In the genomic region with DNA sequence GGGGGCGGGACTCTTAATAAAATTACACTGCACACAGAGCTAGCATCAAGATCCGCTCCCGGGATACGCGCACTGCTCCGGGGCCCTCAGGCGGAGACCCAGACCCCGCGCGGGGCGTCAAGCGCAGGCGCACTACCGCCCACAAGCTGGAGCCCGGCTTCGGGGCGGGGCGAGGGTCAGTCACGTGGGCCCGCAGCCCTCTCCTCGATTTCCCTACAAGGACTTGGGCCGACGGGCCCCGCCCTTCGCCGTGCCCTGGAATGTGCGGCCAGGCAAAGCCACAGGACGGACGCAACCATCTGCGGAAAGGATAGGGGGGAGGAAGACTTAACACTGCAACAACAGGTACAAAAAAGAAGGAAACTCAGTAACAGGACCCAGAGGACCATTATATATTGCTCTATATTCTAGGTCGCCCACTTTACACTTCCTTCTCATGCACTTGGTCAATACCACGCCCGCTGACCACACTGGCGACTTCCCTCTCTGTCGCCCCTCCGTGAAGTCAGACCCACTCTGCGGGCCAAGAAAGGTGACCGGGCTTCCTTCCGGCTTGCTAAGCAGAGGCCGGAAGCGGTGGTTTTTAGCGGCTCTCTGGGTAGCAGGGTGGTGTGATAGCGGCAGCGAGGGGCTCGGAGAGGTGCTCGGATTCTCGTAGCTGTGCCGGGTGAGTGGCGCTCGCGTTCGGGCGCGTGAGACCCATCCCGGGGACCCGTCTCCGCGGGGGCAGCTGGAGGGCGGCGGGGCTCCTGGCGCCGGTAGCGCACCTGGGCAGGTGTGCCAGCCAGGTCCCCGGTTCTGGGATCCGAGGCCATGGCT, we compare ENCODE assay signal across 8 cellular contexts. TPM values are rescaled to one million over a fixed set of nuclear protein-coding genes. Genes with fewer than 3 reads are reported as not detected.
DNase-seq lines count a peak whose midpoint lies in the region; ATAC-seq and TF ChIP-seq lines count a peak whose summit lies in the region.

A gene (plus strand): TSS at position 559 of the 819 bp plus-strand sequence. CDS start 5,447 bp downstream, outside the sequence.

- TF ChIP-seq CTCF in SK-N-SH (IDR thresholded peaks at IDR 0.05), result no peak
- peak in 1 of 4 experiments; percentile 15 for TF ChIP-seq CTCF in gastroesophageal sphincter (IDR thresholded peaks at IDR 0.05)

- H3K4me3 ChIP-seq in SK-N-SH (ENCODE audit: low read depth in 2 of 2, low read length in 1 of 2) (peak within 1 kb of the TSS; percentile 96 to 100), gastroesophageal sphincter (peak within 1 kb of the TSS; percentile 93 to 97)

- H3K27ac ChIP-seq in SK-N-SH (ENCODE audit: low read depth in 2 of 2, low read length in 1 of 2) (peak within 1 kb of the TSS; percentile 94 to 98), gastroesophageal sphincter (peak within 1 kb of the TSS; percentile 96 to 100 (median 100))

- peak; percentile 82 for ATAC-seq in HG02571 (IDR thresholded peaks at IDR 0.05; ENCODE audit: unreplicated experiment)
- ATAC-seq in gastroesophageal sphincter, result peak; percentile 91

- no peaks in the 10 kb centered on the region for H3K27me3 ChIP-seq in SK-N-SH (ENCODE audit: insufficient read depth)
- no peaks in the 10 kb centered on the region for H3K27me3 ChIP-seq in gastroesophageal sphincter

- peaks cover 49% of the 10 kb centered on the region for H3F3A ChIP-seq in SK-N-SH (replicated peaks; ENCODE audit: insufficient read depth)

- H3K4me2 ChIP-seq in SK-N-SH, result peak within 1 kb of the TSS; percentile 83

- TF ChIP-seq RAD21 in SK-N-SH (IDR thresholded peaks at IDR 0.05; ENCODE audit: low read length), result no peak

- H3K36me3 ChIP-seq in SK-N-SH (replicated peaks in 1 of 2; ENCODE audit: control insufficient read depth in 1 of 2, insufficient read depth in 2 of 2, low read length in 1 of 2), result peaks cover 7 to 14% of the 10 kb centered on the region in 2 experiments
- peaks cover 0 to 8% of the 10 kb centered on the region in 2 donors for H3K36me3 ChIP-seq in gastroesophageal sphincter

- DNase-seq in GM04504 (ENCODE audit: low read depth) (peak; percentile 94), NCI-H1048 (lab: John Stamatoyannopoulos, UW) (peak; percentile 96), SK-N-SH (peak; percentile 96), non-pigmented ciliary epithelial cell (ENCODE audit: low read depth) (peak; percentile 95), superior temporal gyrus (ENCODE audit: extremely low spot score) (peak; percentile 91)
- peak; percentile 95 for DNase-seq in activated naive CD4-positive, alpha-beta T cell treated with anti-CD3 and anti-CD28 coated beads, Interleukin-2, amount 50 U/mL, for 16 hours

- POLR2A ChIA-PET in SK-N-SH (lab: Yijun Ruan, JAX), result interaction anchor here (0.7 to 0.8 kb wide), 3 partner anchors 8 to 27 kb away, joined by 3 to 4 read pairs (median 3); a partner anchor contains a TSS

- TF ChIP-seq POLR2A in gastroesophageal sphincter (IDR thresholded peaks at IDR 0.05), result peak; percentile 90 to 93

- CTCF ChIA-PET in SK-N-SH (lab: Yijun Ruan, JAX), result interaction anchor here (1.0 to 3.4 kb wide), 13 partner anchors 14 to 470 kb away, joined by 3 to 38 read pairs (median 7); a partner anchor contains a TSS

- H3K9ac ChIP-seq in SK-N-SH, result peak within 1 kb of the TSS; percentile 97

- H3K4me1 ChIP-seq in SK-N-SH (ENCODE audit: control insufficient read depth in 1 of 2, insufficient read depth in 2 of 2, low read depth in 1 of 2, low read length in 1 of 2), result peaks cover 10 to 21% of the 10 kb centered on the region in 2 experiments; a peak in 3 of 4 replicates
- H3K4me1 ChIP-seq in gastroesophageal sphincter, result peaks cover 5 to 70% (median 8%) of the 10 kb centered on the region in 3 donors

- H3K79me2 ChIP-seq in SK-N-SH (ENCODE audit: insufficient read depth), result peaks cover 59% of the 10 kb centered on the region

- no peaks in the 10 kb centered on the region for H3K9me2 ChIP-seq in SK-N-SH

- peaks cover 16% of the 10 kb centered on the region for H4K20me1 ChIP-seq in SK-N-SH (ENCODE audit: insufficient read depth)

- peak within 1 kb of the TSS; percentile 86 for H2AFZ ChIP-seq in SK-N-SH (ENCODE audit: low read depth)

- H3K9me3 ChIP-seq in SK-N-SH (no peaks in the 10 kb centered on the region), gastroesophageal sphincter (no peaks in the 10 kb centered on the region)

- TF ChIP-seq EP300 in SK-N-SH (IDR thresholded peaks at IDR 0.05; ENCODE audit: borderline replicate concordance in 1 of 2, low read depth in 1 of 2, low read length in 1 of 2) (peak in 1 of 2 experiments; percentile 67; a peak in 1 of 4 replicates), gastroesophageal sphincter (IDR thresholded peaks at IDR 0.05) (no peak)

- WGBS in SK-N-SH (ENCODE audit: low lambda C conversion rate), result under 1% methylated on average over 44 of the region's 65 CpGs
- 0% methylated on average over 11 of the region's 65 CpGs; no CpG with 5 or more reads in 1 of the 2 donors for WGBS in gastroesophageal sphincter (ENCODE audit: low coverage in 1 of 2), 2 donors

TF ChIP-seq in SK-N-SH, 30 proteins besides CTCF, POLR2A, EP300 and RAD21 (continues in another document):
- TF ChIP-seq TEAD4 (IDR thresholded peaks at IDR 0.05; ENCODE audit: borderline replicate concordance, insufficient read depth) (peak; percentile 65; the same call in 1 of the 2 replicates), GATA2 (CRISPR knock-in tag; IDR thresholded peaks at IDR 0.05) (no peak), SIN3A (IDR thresholded peaks at IDR 0.05; ENCODE audit: borderline replicate concordance, low read depth, low read length) (peak; percentile 80; the same call in 1 of the 2 replicates), RXRA (IDR thresholded peaks at IDR 0.05; ENCODE audit: borderline replicate concordance, low read depth) (no peak; the same call in 1 of the 2 replicates), FOXM1 (IDR thresholded peaks at IDR 0.05; ENCODE audit: low read depth) (no peak), MXI1 (IDR thresholded peaks at IDR 0.05; ENCODE audit: low read depth, low read length) (peak; percentile 16; the same call in 1 of the 2 replicates), TAF1 (IDR thresholded peaks at IDR 0.05; ENCODE audit: borderline replicate concordance, low read depth, low read length) (peak; percentile 97), ELF1 (IDR thresholded peaks at IDR 0.05) (peak; percentile 86), YY1 (IDR thresholded peaks at IDR 0.05; ENCODE audit: low read depth) (0 out of 2 replicates have a peak, but pooled peaks have one; percentile 44), JUND (IDR thresholded peaks at IDR 0.05) (peak; percentile 66), NFIC (IDR thresholded peaks at IDR 0.05; ENCODE audit: borderline replicate concordance) (peak; percentile 92)
- TF ChIP-seq, protein P1, sequence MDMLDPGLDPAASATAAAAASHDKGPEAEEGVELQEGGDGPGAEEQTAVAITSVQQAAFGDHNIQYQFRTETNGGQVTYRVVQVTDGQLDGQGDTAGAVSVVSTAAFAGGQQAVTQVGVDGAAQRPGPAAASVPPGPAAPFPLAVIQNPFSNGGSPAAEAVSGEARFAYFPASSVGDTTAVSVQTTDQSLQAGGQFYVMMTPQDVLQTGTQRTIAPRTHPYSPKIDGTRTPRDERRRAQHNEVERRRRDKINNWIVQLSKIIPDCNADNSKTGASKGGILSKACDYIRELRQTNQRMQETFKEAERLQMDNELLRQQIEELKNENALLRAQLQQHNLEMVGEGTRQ (IDR thresholded peaks at IDR 0.05; ENCODE audit: borderline replicate concordance, low read depth, low read length), result peak; percentile 88
- TF ChIP-seq, protein P2, sequence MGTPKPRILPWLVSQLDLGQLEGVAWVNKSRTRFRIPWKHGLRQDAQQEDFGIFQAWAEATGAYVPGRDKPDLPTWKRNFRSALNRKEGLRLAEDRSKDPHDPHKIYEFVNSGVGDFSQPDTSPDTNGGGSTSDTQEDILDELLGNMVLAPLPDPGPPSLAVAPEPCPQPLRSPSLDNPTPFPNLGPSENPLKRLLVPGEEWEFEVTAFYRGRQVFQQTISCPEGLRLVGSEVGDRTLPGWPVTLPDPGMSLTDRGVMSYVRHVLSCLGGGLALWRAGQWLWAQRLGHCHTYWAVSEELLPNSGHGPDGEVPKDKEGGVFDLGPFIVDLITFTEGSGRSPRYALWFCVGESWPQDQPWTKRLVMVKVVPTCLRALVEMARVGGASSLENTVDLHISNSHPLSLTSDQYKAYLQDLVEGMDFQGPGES (IDR thresholded peaks at IDR 0.05; ENCODE audit: low read depth, low read length), result no peak
- TF ChIP-seq, protein P3, sequence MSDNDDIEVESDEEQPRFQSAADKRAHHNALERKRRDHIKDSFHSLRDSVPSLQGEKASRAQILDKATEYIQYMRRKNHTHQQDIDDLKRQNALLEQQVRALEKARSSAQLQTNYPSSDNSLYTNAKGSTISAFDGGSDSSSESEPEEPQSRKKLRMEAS (IDR thresholded peaks at IDR 0.05; ENCODE audit: low read depth), result peak; percentile 22; the same call in 1 of the 2 replicates
- TF ChIP-seq, protein P4, sequence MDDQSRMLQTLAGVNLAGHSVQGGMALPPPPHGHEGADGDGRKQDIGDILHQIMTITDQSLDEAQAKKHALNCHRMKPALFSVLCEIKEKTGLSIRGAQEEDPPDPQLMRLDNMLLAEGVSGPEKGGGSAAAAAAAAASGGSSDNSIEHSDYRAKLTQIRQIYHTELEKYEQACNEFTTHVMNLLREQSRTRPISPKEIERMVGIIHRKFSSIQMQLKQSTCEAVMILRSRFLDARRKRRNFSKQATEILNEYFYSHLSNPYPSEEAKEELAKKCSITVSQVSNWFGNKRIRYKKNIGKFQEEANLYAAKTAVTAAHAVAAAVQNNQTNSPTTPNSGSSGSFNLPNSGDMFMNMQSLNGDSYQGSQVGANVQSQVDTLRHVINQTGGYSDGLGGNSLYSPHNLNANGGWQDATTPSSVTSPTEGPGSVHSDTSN (IDR thresholded peaks at IDR 0.05), result 0 out of 2 replicates have a peak, but pooled peaks have one; percentile 7
- TF ChIP-seq, protein P5, sequence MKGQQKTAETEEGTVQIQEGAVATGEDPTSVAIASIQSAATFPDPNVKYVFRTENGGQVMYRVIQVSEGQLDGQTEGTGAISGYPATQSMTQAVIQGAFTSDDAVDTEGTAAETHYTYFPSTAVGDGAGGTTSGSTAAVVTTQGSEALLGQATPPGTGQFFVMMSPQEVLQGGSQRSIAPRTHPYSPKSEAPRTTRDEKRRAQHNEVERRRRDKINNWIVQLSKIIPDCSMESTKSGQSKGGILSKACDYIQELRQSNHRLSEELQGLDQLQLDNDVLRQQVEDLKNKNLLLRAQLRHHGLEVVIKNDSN (IDR thresholded peaks at IDR 0.05; ENCODE audit: borderline replicate concordance, low read depth), result peak; percentile 97

RNA-seq across cellular contexts. Expression of the gene that starts here (rescaled TPM):
- 448 and 565 TPM in 2 replicates for polyA plus RNA-seq in SK-N-SH (2012; rRNA removed)
- 686 and 851 TPM in 2 replicates for polyA plus RNA-seq in SK-N-SH (2012; cell fraction: cytosol; rRNA removed)
- polyA plus RNA-seq in SK-N-SH (2012; cell fraction: nucleus; rRNA removed), result 145 and 283 TPM in 2 replicates
- 100 to 1,000 TPM; 193 to 582 (median 307) TPM for total RNA-seq in gastroesophageal sphincter

Comparison
In these comparisons a context has a peak if more than half of its experiments do, and no peak if none do; other contexts are left out.
1. Peak in every context shown above with its lines: DNase-seq, ATAC-seq, H3K4me3 ChIP-seq and H3K27ac ChIP-seq.